ENCODE assay signal across 26 cellular contexts in the genomic region with DNA sequence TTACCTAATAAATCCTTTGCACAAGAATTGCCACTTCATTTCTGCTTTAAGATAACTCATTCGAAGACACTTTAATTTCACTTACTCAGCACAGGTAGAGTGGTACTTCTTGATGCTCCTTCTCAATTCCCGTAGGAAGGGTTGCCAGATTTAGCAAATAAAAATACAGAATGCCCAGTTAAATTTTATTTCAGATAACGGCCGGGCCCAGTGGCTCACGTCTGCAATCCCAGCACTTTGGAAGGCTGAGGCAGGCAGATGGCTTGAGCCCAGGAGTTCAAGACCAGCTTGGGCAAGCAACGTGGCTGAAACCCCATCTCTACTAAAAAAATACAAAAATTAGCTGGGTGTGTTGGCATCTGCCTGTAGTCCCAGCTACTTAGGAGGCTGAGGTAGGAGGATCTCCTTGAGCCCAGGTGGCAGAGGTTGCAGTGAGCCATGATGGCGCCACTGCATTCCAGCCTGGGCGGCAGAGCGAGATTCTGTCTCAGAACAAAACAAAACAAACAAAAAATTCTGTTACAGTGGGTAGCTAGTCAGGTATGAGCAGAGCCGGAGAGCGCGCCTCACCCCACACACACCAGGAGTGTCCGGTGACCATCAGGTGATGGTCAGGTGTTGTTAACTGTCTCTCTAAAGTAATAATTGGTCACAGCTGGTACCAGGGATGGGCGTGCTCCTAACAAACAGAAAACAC.
DNase-seq lines count a peak whose midpoint lies in the region; ATAC-seq, FAIRE-seq and TF ChIP-seq lines count a peak whose summit lies in the region.
"Had no signal": no experiment of that assay in that cellular context is flagged by ENCODE, and none has a peak within 500 bp of the region (broad histone marks: within the 10 kb centered on the region; RNA-seq: fewer than 3 reads in every experiment).

No MANE protein-coding gene starts in this region.

- H3K36me3 ChIP-seq in Caco-2 (ENCODE audit: control insufficient read depth, insufficient read depth, low read length) (no peaks in the 10 kb centered on the region; the same call in 1 of the 2 replicates), HUES48 (ENCODE audit: control insufficient read depth, insufficient read depth, low read length) (no peaks in the 10 kb centered on the region), K562 (ENCODE audit: control insufficient read depth, insufficient read depth, low read length) (no peaks in the 10 kb centered on the region)
- H3K36me3 ChIP-seq: WERI-Rb-1 had no signal

- peak overlapping the region; percentile 11 for H3K27ac ChIP-seq in HUES48 (ENCODE audit: low read depth, low read length)
- H3K27ac ChIP-seq in K562 (ENCODE audit: extremely low read depth, low read depth, low read length) = no peak overlapping the region
- H3K27ac ChIP-seq: WERI-Rb-1 had no signal

- no peak for TF ChIP-seq EP300 in K562 (IDR thresholded peaks at IDR 0.05; ENCODE audit: low read length)

- no peak for TF ChIP-seq POLR2A in K562 (conservative IDR thresholded peaks at IDR 0.05)

- no peak overlapping the region for H3K4me2 ChIP-seq in K562 (ENCODE audit: insufficient read depth, low read length)

- H3K4me1 ChIP-seq in Caco-2 = peaks cover 38% of the 10 kb centered on the region
- peaks cover 5% of the 10 kb centered on the region; the same call in 1 of the 2 replicates for H3K4me1 ChIP-seq in HUES48 (ENCODE audit: control insufficient read depth, insufficient read depth, low read length)
- peaks cover 5 to 9% of the 10 kb centered on the region in 2 experiments; a peak in 3 of 5 replicates for H3K4me1 ChIP-seq in K562 (replicated peaks in 1 of 2; ENCODE audit: control insufficient read depth in 2 of 2, insufficient read depth in 2 of 2, low read length in 2 of 2)

- no peaks in the 10 kb centered on the region for H3K79me2 ChIP-seq in K562 (ENCODE audit: control insufficient read depth, insufficient read depth, low read length)

- FAIRE-seq in K562 (lab: Jason Lieb, UNC) = no peak
- FAIRE-seq: bronchial epithelial cell, GM12892 had no signal

- BruUV-seq in Caco-2 (replicated peaks; lab: Mats Ljungman, UMichigan) (TSS peak; percentile 99), K562 (replicated peaks; lab: Mats Ljungman, UMichigan) (no TSS peak)

- TF ChIP-seq RAD21 in K562 (CRISPR knock-in tag; conservative IDR thresholded peaks at IDR 0.05 in 1 of 2, IDR thresholded peaks at IDR 0.05 in 1 of 2) = no peak

- H3K4me1 Mint-ChIP-seq in Caco-2 (ENCODE audit: low read depth, unreplicated experiment) (peaks cover 24% of the 10 kb centered on the region), mesothelial cell of epicardium (peaks cover 32% of the 10 kb centered on the region)
- H3K4me1 Mint-ChIP-seq: naive B cell; stimulated activated naive CD8-positive, alpha-beta T cell treated with anti-CD3 and anti-CD28 coated beads, Interleukin-15, amount 100 ng/mL, for 72 hours had no signal

- H3K4me3 Mint-ChIP-seq in Caco-2 (ENCODE audit: unreplicated experiment) (peak overlapping the region; percentile 62), mesothelial cell of epicardium (no peak overlapping the region)
- H3K4me3 Mint-ChIP-seq: CD4-positive, alpha-beta T cell; naive B cell; stimulated activated naive CD8-positive, alpha-beta T cell treated with anti-CD3 and anti-CD28 coated beads, Interleukin-15, amount 100 ng/mL, for 72 hours had no signal

- DNase-seq in Caco-2 (peak; percentile 17 to 48), K562 (ENCODE audit: extremely low read depth in 1 of 4, low spot score in 3 of 4) (no peak), mesothelial cell of epicardium (ENCODE audit: low spot score in 2 of 2, unreplicated experiment in 2 of 2) (no peak), hippocampal formation (lab: John Stamatoyannopoulos, UW) (no peak), MV-4-11 (lab: John Stamatoyannopoulos, UW) (no peak)
- DNase-seq: activated CD4-positive, alpha-beta T cell treated with anti-CD3 and anti-CD28 coated beads for 48 hours; activated CD8-positive, alpha-beta memory T cell treated with anti-CD3 and anti-CD28 coated beads for 24 hours; activated T-cell treated with anti-CD3 and anti-CD28 coated beads for 4 hours; AML-193; CD4-positive, alpha-beta T cell; HCEC 1CT; naive B cell; NCI-H1694; NCI-H510A; stimulated activated CD4-positive, alpha-beta T cell treated with anti-CD3 and anti-CD28 coated beads, Interleukin-12 subunit alpha, Interleukin-12 subunit beta, amount 100 ng/mL, for 4 hours; stimulated activated CD4-positive, alpha-beta T cell treated with anti-CD3 and anti-CD28 coated beads, Interleukin-2, amount 100 ng/mL, for 48 hours; stimulated activated naive CD8-positive, alpha-beta T cell treated with anti-CD3 and anti-CD28 coated beads, Interleukin-15, amount 100 ng/mL, for 72 hours; WERI-Rb-1 had no signal

- H3K27me3 Mint-ChIP-seq in Caco-2 (ENCODE audit: insufficient read depth, unreplicated experiment) = no peaks in the 10 kb centered on the region
- no peaks in the 10 kb centered on the region for H3K27me3 Mint-ChIP-seq in mesothelial cell of epicardium (ENCODE audit: low read depth)
- H3K27me3 Mint-ChIP-seq: stimulated activated naive CD8-positive, alpha-beta T cell treated with anti-CD3 and anti-CD28 coated beads, Interleukin-15, amount 100 ng/mL, for 72 hours had no signal

- H3K9me3 ChIP-seq in Caco-2 (0 out of 2 replicates have a peak, but pooled peaks cover 4% of the 10 kb centered on the region), HUES48 (ENCODE audit: control insufficient read depth, insufficient read depth, low read length) (no peaks in the 10 kb centered on the region), K562 (replicated peaks; ENCODE audit: control insufficient read depth, insufficient read depth, low read depth, low read length) (no peaks in the 10 kb centered on the region)

- H3K27me3 ChIP-seq in Caco-2 (replicated peaks; ENCODE audit: control insufficient read depth, insufficient read depth, low read length) (no peaks in the 10 kb centered on the region), HUES48 (ENCODE audit: control insufficient read depth, insufficient read depth, low read length) (no peaks in the 10 kb centered on the region), K562 (ENCODE audit: control insufficient read depth in 2 of 2, insufficient read depth in 2 of 2, low read length in 2 of 2) (no peaks in the 10 kb centered on the region)

- 63% methylated on average over 13 of the region's 14 CpGs for WGBS in K562 (ENCODE audit: insufficient coverage, low coverage, missing lambda C conversion rate)

- H3K9me1 ChIP-seq in K562 (ENCODE audit: control insufficient read depth, insufficient read depth, low read length) = no peaks in the 10 kb centered on the region

- no peaks in the 10 kb centered on the region for H4K20me1 ChIP-seq in K562 (replicated peaks; ENCODE audit: control insufficient read depth, insufficient read depth, low read length)

- POLR2A ChIA-PET in Caco-2 (lab: Charles Lee) (interaction anchor here (0.6 to 1.2 kb wide), 2 partner anchors 52 to 105 kb away, joined by 3 to 4 read pairs; a partner anchor contains a TSS), K562 (lab: Yijun Ruan, JAX) (no interaction called here)

- CTCF ChIA-PET in Caco-2 (lab: Charles Lee) = no interaction called here
- CTCF ChIA-PET in K562 (lab: Yijun Ruan, JAX; ENCODE audit: low intra/inter-chr PET ratio) = no interaction called here

- H3K36me3 Mint-ChIP-seq in Caco-2 (ENCODE audit: insufficient read depth, unreplicated experiment) = peaks cover 21% of the 10 kb centered on the region
- H3K36me3 Mint-ChIP-seq in mesothelial cell of epicardium = no peaks in the 10 kb centered on the region
- H3K36me3 Mint-ChIP-seq: activated naive CD4-positive, alpha-beta T cell treated with anti-CD3 and anti-CD28 coated beads, Interleukin-2, amount 50 U/mL, for 72 hours; naive B cell had no signal

- TF ChIP-seq CTCF in Caco-2 (IDR thresholded peaks at IDR 0.05; ENCODE audit: insufficient read depth in 1 of 2, low read depth in 1 of 2, low read length in 1 of 2, severe bottlenecking in 1 of 2, unreplicated experiment in 1 of 2) = no peak
- no peak for TF ChIP-seq CTCF in K562 (IDR thresholded peaks at IDR 0.05 in 2 of 3, conservative IDR thresholded peaks at IDR 0.05 in 1 of 3; ENCODE audit: insufficient read depth in 2 of 3, low read depth in 1 of 3, low read length in 3 of 3)
- TF ChIP-seq CTCF in mesothelial cell of epicardium (IDR thresholded peaks at IDR 0.05; ENCODE audit: unreplicated experiment) = no peak

- in situ Hi-C loops in K562 (cut with MboI) = no loop called here

- H2AFZ ChIP-seq in K562 (ENCODE audit: low read depth, low read length) = 0 out of 2 replicates have a peak overlapping the region, but pooled peaks have one; percentile 22

- intact Hi-C loops in Caco-2 (cut with micrococcal nuclease; ENCODE audit: unreplicated experiment) (loop anchor here (1.0 to 5.0 kb wide), 5 partner anchors 15 to 106 kb away; a partner anchor contains a TSS), K562 (cut with micrococcal nuclease) (no loop called here)

- ATAC-seq in K562 = no peak
- ATAC-seq in GM19324 (IDR thresholded peaks at IDR 0.05; ENCODE audit: low FRiP score, unreplicated experiment) = no peak
- ATAC-seq in SK-N-SH treated with all-trans-retinoic acid at 6 μM for 48 hours = no peak
- ATAC-seq: activated naive CD4-positive, alpha-beta T cell treated with anti-CD3 and anti-CD28 coated beads, Interleukin-2, amount 50 U/mL, for 72 hours; Right ventricle myocardium inferior; sciatic nerve; stimulated activated naive CD8-positive, alpha-beta T cell treated with anti-CD3 and anti-CD28 coated beads, Interleukin-15, amount 100 ng/mL, for 72 hours had no signal

- H3K27ac Mint-ChIP-seq in Caco-2 (ENCODE audit: unreplicated experiment) (peak overlapping the region; percentile 48), mesothelial cell of epicardium (peak overlapping the region; percentile 88)
- H3K27ac Mint-ChIP-seq: activated naive CD4-positive, alpha-beta T cell treated with anti-CD3 and anti-CD28 coated beads, Interleukin-2, amount 50 U/mL, for 72 hours; CD4-positive, alpha-beta T cell; stimulated activated naive CD8-positive, alpha-beta T cell treated with anti-CD3 and anti-CD28 coated beads, Interleukin-15, amount 100 ng/mL, for 72 hours had no signal

- H3K9me3 Mint-ChIP-seq in Caco-2 (ENCODE audit: unreplicated experiment) = peaks cover 10% of the 10 kb centered on the region
- H3K9me3 Mint-ChIP-seq in mesothelial cell of epicardium = peaks cover 3% of the 10 kb centered on the region
- H3K9me3 Mint-ChIP-seq: activated naive CD4-positive, alpha-beta T cell treated with anti-CD3 and anti-CD28 coated beads, Interleukin-2, amount 50 U/mL, for 72 hours; CD4-positive, alpha-beta T cell; naive B cell; stimulated activated naive CD8-positive, alpha-beta T cell treated with anti-CD3 and anti-CD28 coated beads, Interleukin-15, amount 100 ng/mL, for 72 hours had no signal

- H3K9ac ChIP-seq in HUES48 (ENCODE audit: low read depth, low read length) (no peak overlapping the region), K562 (ENCODE audit: insufficient read depth in 1 of 2, low read depth in 2 of 2, low read length in 2 of 2) (no peak overlapping the region)

- no peak overlapping the region for H3K4me3 ChIP-seq in Caco-2 (ENCODE audit: low read depth, low read length)
- H3K4me3 ChIP-seq in HUES48 (ENCODE audit: low read depth, low read length) = no peak overlapping the region
- H3K4me3 ChIP-seq in K562 = no peak overlapping the region

TF ChIP-seq in K562, 482 proteins besides CTCF, POLR2A, EP300 and RAD21 (continues in another document):
- no peak for TF ChIP-seq TCF7L2 (IDR thresholded peaks at IDR 0.05; ENCODE audit: low read depth, low read length)

TF ChIP-seq in SK-N-SH treated with all-trans-retinoic acid at 6 μM for 48 hours, 23 proteins besides CTCF, POLR2A, EP300 and RAD21 (continues in another document):
- TF ChIP-seq BACH2 (CRISPR knock-in tag; IDR thresholded peaks at IDR 0.05; ENCODE audit: borderline replicate concordance) = no peak

Comparison
In these comparisons a context has a peak if more than half of its experiments do, and no peak if none do; other contexts are left out.
1. DNase-seq: peak in Caco-2 (2 of 2); none in K562 (0 of 4), mesothelial cell of epicardium (0 of 2), hippocampal formation (0 of 2) and MV-4-11 (single experiment).